In the genomic region with DNA sequence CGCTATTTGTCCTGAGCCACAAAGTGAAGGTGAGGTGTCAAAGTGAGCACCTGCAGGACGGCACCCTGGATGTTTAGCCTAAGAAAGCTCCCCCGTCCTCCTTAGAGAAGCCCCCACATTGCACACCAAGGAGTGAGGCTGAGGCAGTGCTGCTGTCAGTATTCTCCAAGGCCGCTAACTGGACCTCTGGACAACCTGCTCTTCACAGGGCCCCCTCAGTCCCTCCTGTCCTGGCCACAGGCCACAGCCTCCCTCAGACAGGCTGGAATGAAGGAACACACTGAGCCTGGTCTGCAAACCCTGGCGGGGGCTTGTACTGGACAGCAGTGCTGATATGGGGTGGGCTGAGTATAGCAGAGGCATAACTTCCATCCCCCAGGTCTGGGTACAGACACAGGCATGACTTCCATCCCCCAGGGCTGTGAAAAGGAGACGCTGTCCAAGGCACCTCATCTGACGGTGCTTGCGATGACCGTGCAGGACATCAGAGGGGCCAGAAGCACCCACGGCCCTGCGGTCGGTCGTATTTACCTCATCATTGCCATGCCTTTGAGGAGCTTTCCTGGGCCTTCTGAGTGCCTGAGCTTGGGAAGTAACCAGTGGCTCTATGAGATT, we compare ENCODE assay signal across 29 cellular contexts.
DNase-seq lines count a peak whose midpoint lies in the region; ATAC-seq, FAIRE-seq and TF ChIP-seq lines count a peak whose summit lies in the region.
"Had no signal": no experiment of that assay in that cellular context is flagged by ENCODE, and none has a peak within 500 bp of the region (broad histone marks: within the 10 kb centered on the region; RNA-seq: fewer than 3 reads in every experiment).

No MANE protein-coding gene starts in this region.

- peaks cover 23% of the 10 kb centered on the region for H3K79me2 ChIP-seq in PC-9 (ENCODE audit: low read depth)
- H3K79me2 ChIP-seq in hepatocyte: no peaks in the 10 kb centered on the region

- H3K27ac ChIP-seq in A549: peak overlapping the region; percentile 97 to 99
- H3K27ac ChIP-seq in PC-9: peak overlapping the region; percentile 89
- peak overlapping the region; percentile 52 for H3K27ac ChIP-seq in hepatocyte
- H3K27ac ChIP-seq: BLaER1 treated with 17β-estradiol and CSF1 and Interleukin-3, amounts not matched to agents 10 nM and 100 nM; brain microvascular endothelial cell; neural progenitor cell; psoas muscle; tibial nerve had no signal

- peaks cover 23% of the 10 kb centered on the region for H3K4me1 Mint-ChIP-seq in Caco-2 (ENCODE audit: low read depth, unreplicated experiment)

- intact Hi-C loops in PC-9 (cut with micrococcal nuclease; ENCODE audit: unreplicated experiment): loop anchor here (5.0 kb wide), 1 partner anchor 148 kb away; no protein-coding TSS in a partner anchor
- intact Hi-C loops in sciatic nerve (cut with DNase I): no loop called here
- intact Hi-C loops in Caco-2 (cut with micrococcal nuclease; ENCODE audit: unreplicated experiment): no loop called here

- FAIRE-seq in A549 (lab: Jason Lieb, UNC): no peak
- FAIRE-seq: GM19239, HTR-8/SVneo had no signal

- H3K27me3 Mint-ChIP-seq in Caco-2 (ENCODE audit: insufficient read depth, unreplicated experiment): no peaks in the 10 kb centered on the region

- H4K20me1 ChIP-seq in PC-9 (ENCODE audit: insufficient read depth) (no peaks in the 10 kb centered on the region), hepatocyte (ENCODE audit: insufficient read depth, poor library complexity, severe bottlenecking) (no peaks in the 10 kb centered on the region)
- H4K20me1 ChIP-seq: BLaER1 treated with 17β-estradiol and CSF1 and Interleukin-3, amounts not matched to agents 10 nM and 100 nM had no signal

- H3K9me3 ChIP-seq in A549 (peaks cover 19% of the 10 kb centered on the region), PC-9 (ENCODE audit: insufficient read depth, low read depth) (peaks cover 14% of the 10 kb centered on the region), hepatocyte (ENCODE audit: low read depth) (no peaks in the 10 kb centered on the region), Caco-2 (no peaks in the 10 kb centered on the region)
- H3K9me3 ChIP-seq: SK-N-SH had no signal

- CTCF ChIA-PET in A549 (lab: Yijun Ruan, JAX): interaction anchor here (1.1 to 4.1 kb wide), 4 partner anchors 25 to 244 kb away, joined by 3 to 16 read pairs (median 3); no protein-coding TSS in a partner anchor
- CTCF ChIA-PET in PC-9 (lab: Charles Lee): no interaction called here
- CTCF ChIA-PET in Caco-2 (lab: Charles Lee): no interaction called here

- POLR2A ChIA-PET in A549 (lab: Yijun Ruan, JAX) (no interaction called here), PC-9 (lab: Charles Lee; ENCODE audit: unreplicated experiment) (no interaction called here), Caco-2 (lab: Charles Lee) (no interaction called here)

- no peak overlapping the region for H3K27ac Mint-ChIP-seq in Caco-2 (ENCODE audit: unreplicated experiment)
- H3K27ac Mint-ChIP-seq: activated CD8-positive, alpha-beta T cell treated with anti-CD3 and anti-CD28 coated beads for 36 hours; neural progenitor cell; stimulated activated naive CD8-positive, alpha-beta T cell treated with anti-CD3 and anti-CD28 coated beads, Interleukin-15, Interleukin-2, amounts not matched to agents 100 ng/mL and 50 ng/mL, for 24 hours; T-helper 17 cell had no signal

- peaks cover 16% of the 10 kb centered on the region for H3K9me3 Mint-ChIP-seq in Caco-2 (ENCODE audit: unreplicated experiment)
- H3K9me3 Mint-ChIP-seq: stimulated activated naive CD8-positive, alpha-beta T cell treated with anti-CD3 and anti-CD28 coated beads, Interleukin-15, Interleukin-2, amounts not matched to agents 100 ng/mL and 50 ng/mL, for 24 hours had no signal

- peak overlapping the region; percentile 88 for H3K4me2 ChIP-seq in A549
- H3K4me2 ChIP-seq in PC-9: peak overlapping the region; percentile 79
- H3K4me2 ChIP-seq in hepatocyte: no peak overlapping the region
- H3K4me2 ChIP-seq: BLaER1 treated with 17β-estradiol and CSF1 and Interleukin-3, amounts not matched to agents 10 nM and 100 nM; neural progenitor cell; SK-N-SH had no signal

- H3K4me1 ChIP-seq in A549: peaks cover 59% of the 10 kb centered on the region
- H3K4me1 ChIP-seq in PC-9 (replicated peaks; ENCODE audit: insufficient read depth): peaks cover 73% of the 10 kb centered on the region
- H3K4me1 ChIP-seq in hepatocyte (ENCODE audit: insufficient read depth): peaks cover 42% of the 10 kb centered on the region
- peaks cover 14% of the 10 kb centered on the region for H3K4me1 ChIP-seq in Caco-2
- H3K4me1 ChIP-seq: neural progenitor cell, psoas muscle had no signal

- TF ChIP-seq EP300 in A549 (IDR thresholded peaks at IDR 0.05): no peak

- DNase-seq in A549 (ENCODE audit: low read depth in 1 of 2, low spot score in 1 of 2) (no peak), PC-9 (no peak), hepatocyte (ENCODE audit: low spot score) (no peak), sciatic nerve (ENCODE audit: low spot score) (peak; percentile 38), NCI-H526 (lab: John Stamatoyannopoulos, UW) (no peak), globus pallidus (ENCODE audit: low spot score) (no peak), Caco-2 (no peak)
- DNase-seq: activated CD8-positive, alpha-beta T cell treated with anti-CD3 and anti-CD28 coated beads for 36 hours; activated gamma-delta T cell treated with Interleukin-2 at 50 U/mL for 16 hours; brain microvascular endothelial cell; COR-L47; DMS79 treated with DMSO at 0.1 percent for 48 hours; effector memory CD4-positive, alpha-beta T cell; erythroblast; KBM-7; NCI-H1105; NCI-H2029; NCI-H2227 treated with DMSO at 0.1 percent for 48 hours; NCI-H69; psoas muscle; SK-N-SH; T-helper 17 cell had no signal

- WGBS in A549 (ENCODE audit: missing lambda C conversion rate): 98% methylated on average over 8 of the region's 13 CpGs
- 95% methylated on average over 13 of the region's 13 CpGs for WGBS in hepatocyte (ENCODE audit: low lambda C conversion rate, missing lambda C conversion rate)

- no peak overlapping the region for H3K4me3 Mint-ChIP-seq in Caco-2 (ENCODE audit: unreplicated experiment)
- H3K4me3 Mint-ChIP-seq: activated CD8-positive, alpha-beta T cell treated with anti-CD3 and anti-CD28 coated beads for 36 hours; neural progenitor cell; stimulated activated naive CD8-positive, alpha-beta T cell treated with anti-CD3 and anti-CD28 coated beads, Interleukin-15, Interleukin-2, amounts not matched to agents 100 ng/mL and 50 ng/mL, for 24 hours; T-helper 17 cell had no signal

- H3F3A ChIP-seq in PC-9 (ENCODE audit: insufficient read depth, low read depth): peaks cover 69% of the 10 kb centered on the region

- no peaks in the 10 kb centered on the region for H3K36me3 Mint-ChIP-seq in Caco-2 (ENCODE audit: insufficient read depth, unreplicated experiment)
- H3K36me3 Mint-ChIP-seq: neural progenitor cell had no signal

- no peaks in the 10 kb centered on the region for H3K9me2 ChIP-seq in PC-9 (ENCODE audit: insufficient read depth)
- no peaks in the 10 kb centered on the region for H3K9me2 ChIP-seq in hepatocyte (replicated peaks; ENCODE audit: insufficient read depth)
- H3K9me2 ChIP-seq: SK-N-SH had no signal

- no peak overlapping the region for H3K4me3 ChIP-seq in A549
- no peak overlapping the region for H3K4me3 ChIP-seq in PC-9
- no peak overlapping the region for H3K4me3 ChIP-seq in hepatocyte
- H3K4me3 ChIP-seq in Caco-2 (ENCODE audit: low read depth, low read length): no peak overlapping the region
- H3K4me3 ChIP-seq: BLaER1 treated with 17β-estradiol and CSF1 and Interleukin-3, amounts not matched to agents 10 nM and 100 nM; neural progenitor cell; psoas muscle; tibial nerve had no signal

- no peak for TF ChIP-seq POLR2A in A549 (IDR thresholded peaks at IDR 0.05; ENCODE audit: low read length)

- no peaks in the 10 kb centered on the region for H3K36me3 ChIP-seq in PC-9 (ENCODE audit: low read depth)
- no peaks in the 10 kb centered on the region for H3K36me3 ChIP-seq in hepatocyte (replicated peaks; ENCODE audit: insufficient read depth, low read depth)
- no peaks in the 10 kb centered on the region for H3K36me3 ChIP-seq in Caco-2 (ENCODE audit: control insufficient read depth, insufficient read depth, low read length)
- H3K36me3 ChIP-seq: BLaER1 treated with 17β-estradiol and CSF1 and Interleukin-3, amounts not matched to agents 10 nM and 100 nM; brain microvascular endothelial cell; neural progenitor cell; tibial nerve had no signal

- TF ChIP-seq CTCF in A549 (IDR thresholded peaks at IDR 0.05): no peak
- no peak for TF ChIP-seq CTCF in PC-9 (conservative IDR thresholded peaks at IDR 0.05)
- TF ChIP-seq CTCF in hepatocyte (IDR thresholded peaks at IDR 0.05; ENCODE audit: poor library complexity): no peak
- TF ChIP-seq CTCF in Caco-2 (IDR thresholded peaks at IDR 0.05; ENCODE audit: insufficient read depth in 1 of 2, low read depth in 1 of 2, low read length in 1 of 2, severe bottlenecking in 1 of 2, unreplicated experiment in 1 of 2): no peak

- TF ChIP-seq RAD21 in A549 (conservative IDR thresholded peaks at IDR 0.05 in 1 of 2, IDR thresholded peaks at IDR 0.05 in 1 of 2): no peak

- H2AFZ ChIP-seq in PC-9 (no peak overlapping the region), hepatocyte (no peak overlapping the region)
- H2AFZ ChIP-seq: neural progenitor cell had no signal

- no peaks in the 10 kb centered on the region for H3K27me3 ChIP-seq in PC-9 (ENCODE audit: insufficient read depth, low read depth)
- no peaks in the 10 kb centered on the region for H3K27me3 ChIP-seq in hepatocyte
- no peaks in the 10 kb centered on the region for H3K27me3 ChIP-seq in Caco-2 (replicated peaks; ENCODE audit: control insufficient read depth, insufficient read depth, low read length)
- H3K27me3 ChIP-seq: BLaER1 treated with 17β-estradiol and CSF1 and Interleukin-3, amounts not matched to agents 10 nM and 100 nM; neural progenitor cell; tibial nerve had no signal

- ATAC-seq in A549: no peak
- ATAC-seq in sciatic nerve: no peak
- no peak for ATAC-seq in HG02763 (IDR thresholded peaks at IDR 0.05; ENCODE audit: unreplicated experiment)
- ATAC-seq: activated CD8-positive, alpha-beta T cell treated with anti-CD3 and anti-CD28 coated beads for 36 hours; psoas muscle; T-helper 17 cell had no signal

- BruUV-seq in PC-9 (replicated peaks; lab: Mats Ljungman, UMichigan) (no TSS peak), Caco-2 (replicated peaks; lab: Mats Ljungman, UMichigan) (no TSS peak)

TF ChIP-seq in A549, 52 proteins besides CTCF, POLR2A, EP300 and RAD21:
- TF ChIP-seq CBX8 (IDR thresholded peaks at IDR 0.05) (no peak), EHMT2 (IDR thresholded peaks at IDR 0.05; ENCODE audit: low read depth) (no peak), NFE2L2 (conservative IDR thresholded peaks at IDR 0.05; ENCODE audit: low read length) (no peak), CHD2 (IDR thresholded peaks at IDR 0.05; ENCODE audit: low read length, partially characterized antibody) (no peak), FOSB (CRISPR knock-in tag; IDR thresholded peaks at IDR 0.05) (no peak), HOXA7 (CRISPR knock-in tag; IDR thresholded peaks at IDR 0.05) (no peak), ESRRA (IDR thresholded peaks at IDR 0.05; ENCODE audit: borderline replicate concordance, low read length) (no peak)
